Comparison of ENCODE assay signal across 1 cellular context in the genomic region with DNA sequence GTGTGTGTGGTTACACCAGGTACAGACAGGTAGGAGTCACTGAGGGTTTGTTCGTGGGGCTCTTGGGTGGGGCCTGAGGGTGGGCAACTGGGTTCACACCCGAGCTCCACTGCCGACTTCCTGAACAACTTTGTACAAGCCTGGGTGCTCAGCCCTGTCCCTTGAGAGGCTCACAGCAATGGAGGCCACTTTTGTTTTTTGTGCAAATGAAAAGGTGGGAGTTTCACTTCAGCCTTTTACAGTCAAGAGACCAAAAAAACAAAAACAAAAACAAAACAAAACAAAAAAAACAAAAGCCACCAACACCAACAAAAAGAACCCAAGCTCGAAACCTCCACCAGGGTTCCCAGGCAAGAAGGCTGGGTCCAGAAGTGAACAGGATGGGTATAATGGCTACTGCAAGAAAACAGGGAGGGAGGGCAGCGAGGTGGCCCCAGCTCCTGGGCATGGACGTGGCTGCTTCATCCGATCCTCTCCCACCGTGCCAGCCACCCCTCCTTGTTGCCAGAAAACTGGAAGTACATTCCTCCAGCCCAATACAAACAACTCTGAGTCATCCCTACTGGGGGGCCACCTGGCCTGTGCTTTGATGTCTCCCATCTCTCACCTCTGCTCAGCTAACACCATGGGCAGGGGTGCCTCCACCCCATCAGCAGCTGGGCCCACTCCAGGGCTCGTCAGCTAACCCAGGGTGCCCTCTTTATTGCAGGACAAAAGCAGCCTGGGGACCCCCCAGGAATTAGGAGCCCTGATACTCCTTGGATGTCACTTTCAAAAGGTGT.
A peak's percentile ranks its signal among the peaks of the same experiment; 100 is the strongest.
TF ChIP-seq lines count a peak whose summit lies in the region.

No MANE protein-coding gene starts in this region.

TF ChIP-seq in HepG2, 621 proteins besides CTCF, POLR2A, EP300 and RAD21 (continued from another document and continues in another):
- TF ChIP-seq E2F1 (CRISPR knock-in tag; IDR thresholded peaks at IDR 0.05) (no peak), TBX3 (IDR thresholded peaks at IDR 0.05; ENCODE audit: borderline replicate concordance) (peak; percentile 97), SRSF1 (optimal IDR thresholded peaks at IDR 0.05; ENCODE audit: low read depth, low read length) (peak; percentile 98), AGO1 (IDR thresholded peaks at IDR 0.05; ENCODE audit: low read depth, low read length, poor library complexity, severe bottlenecking) (no peak), SRSF9 (IDR thresholded peaks at IDR 0.05; ENCODE audit: borderline replicate concordance, insufficient read depth, low read depth, low read length, poor library complexity, severe bottlenecking) (no peak), JUNB (CRISPR knock-in tag; IDR thresholded peaks at IDR 0.05; ENCODE audit: borderline replicate concordance) (peak; percentile 96), EED (CRISPR knock-in tag; IDR thresholded peaks at IDR 0.05) (no peak), ZNF207 (IDR thresholded peaks at IDR 0.05; ENCODE audit: borderline replicate concordance) (no peak), ZNF766 (CRISPR knock-in tag; IDR thresholded peaks at IDR 0.05; ENCODE audit: borderline replicate concordance) (peak; percentile 59; the same call in 1 of the 2 replicates), MBNL3 (CRISPR knock-in tag; conservative IDR thresholded peaks at IDR 0.05) (no peak), YEATS2 (CRISPR knock-in tag; IDR thresholded peaks at IDR 0.05; ENCODE audit: borderline replicate concordance) (peak; percentile 52; the same call in 1 of the 2 replicates), RCOR2 (CRISPR knock-in tag; IDR thresholded peaks at IDR 0.05) (peak; percentile 86), MTA1 (CRISPR knock-in tag; IDR thresholded peaks at IDR 0.05; ENCODE audit: borderline replicate concordance) (peak; percentile 75; the same call in 1 of the 2 replicates), RELA (CRISPR knock-in tag; IDR thresholded peaks at IDR 0.05) (peak; percentile 42; the same call in 1 of the 2 replicates), FOXA3 (CRISPR knock-in tag; IDR thresholded peaks at IDR 0.05) (peak; percentile 96), FOXK2 (IDR thresholded peaks at IDR 0.05) (peak; percentile 59; the same call in 1 of the 2 replicates), ZNF30 (CRISPR knock-in tag; IDR thresholded peaks at IDR 0.05) (no peak), GATA4 (IDR thresholded peaks at IDR 0.05; ENCODE audit: borderline replicate concordance, low read depth) (peak; percentile 72; the same call in 1 of the 2 replicates), ZUFSP (CRISPR knock-in tag; IDR thresholded peaks at IDR 0.05; ENCODE audit: borderline replicate concordance) (no peak), ZBTB7A (CRISPR knock-in tag; IDR thresholded peaks at IDR 0.05) (0 out of 2 replicates have a peak, but pooled peaks have one; percentile 57), ZNF720 (CRISPR knock-in tag; IDR thresholded peaks at IDR 0.05) (no peak), ZNF577 (CRISPR knock-in tag; IDR thresholded peaks at IDR 0.05; ENCODE audit: borderline replicate concordance, low read depth) (no peak), ERF (CRISPR knock-in tag; IDR thresholded peaks at IDR 0.05) (peak; percentile 94), ZNF180 (CRISPR knock-in tag; IDR thresholded peaks at IDR 0.05; ENCODE audit: borderline replicate concordance, low read depth) (no peak), TRIM24 (CRISPR knock-in tag; IDR thresholded peaks at IDR 0.05) (0 out of 2 replicates have a peak, but pooled peaks have one; percentile 20), KDM4B (CRISPR knock-in tag; IDR thresholded peaks at IDR 0.05) (peak; percentile 80; the same call in 1 of the 2 replicates), ZNF275 (CRISPR knock-in tag; IDR thresholded peaks at IDR 0.05; ENCODE audit: borderline replicate concordance) (0 out of 2 replicates have a peak, but pooled peaks have one; percentile 17), PTBP1 (IDR thresholded peaks at IDR 0.05; ENCODE audit: low read depth, low read length, poor library complexity, severe bottlenecking) (no peak), ZNF138 (CRISPR knock-in tag; IDR thresholded peaks at IDR 0.05; ENCODE audit: low read depth) (peak; percentile 80; the same call in 1 of the 2 replicates), SIN3B (IDR thresholded peaks at IDR 0.05; ENCODE audit: low read length) (no peak), IRX3 (CRISPR knock-in tag; IDR thresholded peaks at IDR 0.05; ENCODE audit: borderline replicate concordance, low read depth) (no peak), XRCC5 (optimal IDR thresholded peaks at IDR 0.05; ENCODE audit: low read length) (peak; percentile 64), ZNF75D (CRISPR knock-in tag; IDR thresholded peaks at IDR 0.05; ENCODE audit: borderline replicate concordance) (no peak), PBX3 (CRISPR knock-in tag; IDR thresholded peaks at IDR 0.05; ENCODE audit: borderline replicate concordance) (no peak), MXD4 (CRISPR knock-in tag; IDR thresholded peaks at IDR 0.05) (peak; percentile 79), ZNF484 (CRISPR knock-in tag; IDR thresholded peaks at IDR 0.05; ENCODE audit: borderline replicate concordance, low read depth) (no peak), ZNF710 (CRISPR knock-in tag; IDR thresholded peaks at IDR 0.05; ENCODE audit: borderline replicate concordance) (peak; percentile 88; the same call in 1 of the 2 replicates), HOXA3 (CRISPR knock-in tag; IDR thresholded peaks at IDR 0.05) (peak; percentile 82), HDAC2 (CRISPR knock-in tag; IDR thresholded peaks at IDR 0.05) (peak; percentile 95), SYNCRIP (IDR thresholded peaks at IDR 0.05; ENCODE audit: insufficient read depth, low read depth, low read length) (no peak), ZNF33B (CRISPR knock-in tag; IDR thresholded peaks at IDR 0.05) (no peak), KLF11 (CRISPR knock-in tag; IDR thresholded peaks at IDR 0.05) (no peak), NFIB (CRISPR knock-in tag; IDR thresholded peaks at IDR 0.05; ENCODE audit: borderline replicate concordance) (no peak), DDIT3 (CRISPR knock-in tag; IDR thresholded peaks at IDR 0.05) (no peak), TEAD2 (CRISPR knock-in tag; IDR thresholded peaks at IDR 0.05) (no peak), NFKBIZ (CRISPR knock-in tag; IDR thresholded peaks at IDR 0.05) (no peak)
- TF ChIP-seq, protein P1, sequence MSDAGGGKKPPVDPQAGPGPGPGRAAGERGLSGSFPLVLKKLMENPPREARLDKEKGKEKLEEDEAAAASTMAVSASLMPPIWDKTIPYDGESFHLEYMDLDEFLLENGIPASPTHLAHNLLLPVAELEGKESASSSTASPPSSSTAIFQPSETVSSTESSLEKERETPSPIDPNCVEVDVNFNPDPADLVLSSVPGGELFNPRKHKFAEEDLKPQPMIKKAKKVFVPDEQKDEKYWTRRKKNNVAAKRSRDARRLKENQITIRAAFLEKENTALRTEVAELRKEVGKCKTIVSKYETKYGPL (CRISPR knock-in tag; IDR thresholded peaks at IDR 0.05) = no peak
- TF ChIP-seq, protein P2, sequence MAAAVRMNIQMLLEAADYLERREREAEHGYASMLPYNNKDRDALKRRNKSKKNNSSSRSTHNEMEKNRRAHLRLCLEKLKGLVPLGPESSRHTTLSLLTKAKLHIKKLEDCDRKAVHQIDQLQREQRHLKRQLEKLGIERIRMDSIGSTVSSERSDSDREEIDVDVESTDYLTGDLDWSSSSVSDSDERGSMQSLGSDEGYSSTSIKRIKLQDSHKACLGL (CRISPR knock-in tag; IDR thresholded peaks at IDR 0.05) = 0 out of 2 replicates have a peak, but pooled peaks have one; percentile 64
- TF ChIP-seq, protein P3, sequence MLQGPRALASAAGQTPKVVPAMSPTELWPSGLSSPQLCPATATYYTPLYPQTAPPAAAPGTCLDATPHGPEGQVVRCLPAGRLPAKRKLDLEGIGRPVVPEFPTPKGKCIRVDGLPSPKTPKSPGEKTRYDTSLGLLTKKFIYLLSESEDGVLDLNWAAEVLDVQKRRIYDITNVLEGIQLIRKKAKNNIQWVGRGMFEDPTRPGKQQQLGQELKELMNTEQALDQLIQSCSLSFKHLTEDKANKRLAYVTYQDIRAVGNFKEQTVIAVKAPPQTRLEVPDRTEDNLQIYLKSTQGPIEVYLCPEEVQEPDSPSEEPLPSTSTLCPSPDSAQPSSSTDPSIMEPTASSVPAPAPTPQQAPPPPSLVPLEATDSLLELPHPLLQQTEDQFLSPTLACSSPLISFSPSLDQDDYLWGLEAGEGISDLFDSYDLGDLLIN (CRISPR knock-in tag; IDR thresholded peaks at IDR 0.05; ENCODE audit: borderline replicate concordance) = 0 out of 2 replicates have a peak, but pooled peaks have one; percentile 44
- TF ChIP-seq, protein P4, sequence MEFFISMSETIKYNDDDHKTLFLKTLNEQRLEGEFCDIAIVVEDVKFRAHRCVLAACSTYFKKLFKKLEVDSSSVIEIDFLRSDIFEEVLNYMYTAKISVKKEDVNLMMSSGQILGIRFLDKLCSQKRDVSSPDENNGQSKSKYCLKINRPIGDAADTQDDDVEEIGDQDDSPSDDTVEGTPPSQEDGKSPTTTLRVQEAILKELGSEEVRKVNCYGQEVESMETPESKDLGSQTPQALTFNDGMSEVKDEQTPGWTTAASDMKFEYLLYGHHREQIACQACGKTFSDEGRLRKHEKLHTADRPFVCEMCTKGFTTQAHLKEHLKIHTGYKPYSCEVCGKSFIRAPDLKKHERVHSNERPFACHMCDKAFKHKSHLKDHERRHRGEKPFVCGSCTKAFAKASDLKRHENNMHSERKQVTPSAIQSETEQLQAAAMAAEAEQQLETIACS (CRISPR knock-in tag; IDR thresholded peaks at IDR 0.05) = no peak
- TF ChIP-seq, protein P5, sequence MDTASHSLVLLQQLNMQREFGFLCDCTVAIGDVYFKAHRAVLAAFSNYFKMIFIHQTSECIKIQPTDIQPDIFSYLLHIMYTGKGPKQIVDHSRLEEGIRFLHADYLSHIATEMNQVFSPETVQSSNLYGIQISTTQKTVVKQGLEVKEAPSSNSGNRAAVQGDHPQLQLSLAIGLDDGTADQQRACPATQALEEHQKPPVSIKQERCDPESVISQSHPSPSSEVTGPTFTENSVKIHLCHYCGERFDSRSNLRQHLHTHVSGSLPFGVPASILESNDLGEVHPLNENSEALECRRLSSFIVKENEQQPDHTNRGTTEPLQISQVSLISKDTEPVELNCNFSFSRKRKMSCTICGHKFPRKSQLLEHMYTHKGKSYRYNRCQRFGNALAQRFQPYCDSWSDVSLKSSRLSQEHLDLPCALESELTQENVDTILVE (CRISPR knock-in tag; IDR thresholded peaks at IDR 0.05) = peak; percentile 88
- TF ChIP-seq, protein P6, sequence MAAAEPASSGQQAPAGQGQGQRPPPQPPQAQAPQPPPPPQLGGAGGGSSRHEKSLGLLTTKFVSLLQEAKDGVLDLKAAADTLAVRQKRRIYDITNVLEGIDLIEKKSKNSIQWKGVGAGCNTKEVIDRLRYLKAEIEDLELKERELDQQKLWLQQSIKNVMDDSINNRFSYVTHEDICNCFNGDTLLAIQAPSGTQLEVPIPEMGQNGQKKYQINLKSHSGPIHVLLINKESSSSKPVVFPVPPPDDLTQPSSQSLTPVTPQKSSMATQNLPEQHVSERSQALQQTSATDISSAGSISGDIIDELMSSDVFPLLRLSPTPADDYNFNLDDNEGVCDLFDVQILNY (CRISPR knock-in tag; conservative IDR thresholded peaks at IDR 0.05) = no peak
